In genomic region chr6:148885920-148886845, GRCh38 we compare ENCODE assay signal across 15 cellular contexts.
A peak's percentile ranks its signal among the peaks of the same experiment; 100 is the strongest.
DNase-seq lines count a peak whose midpoint lies in the region; ATAC-seq and TF ChIP-seq lines count a peak whose summit lies in the region.
"Had no signal": no experiment of that assay in that cellular context is flagged by ENCODE, and none has a peak within 500 bp of the region (broad histone marks: within the 10 kb centered on the region; RNA-seq: fewer than 3 reads in every experiment).

No MANE protein-coding gene starts in this region.

- H3K27ac ChIP-seq in SK-N-SH (ENCODE audit: low read depth in 2 of 2, low read length in 1 of 2) = peak overlapping the region; percentile 72 to 87
- H3K27ac ChIP-seq in epithelial cell of prostate = peak overlapping the region; percentile 85
- peak overlapping the region; percentile 45 for H3K27ac ChIP-seq in smooth muscle cell (ENCODE audit: low read depth)
- H3K27ac ChIP-seq: colonic mucosa, SJCRH30 had no signal

- TF ChIP-seq CTCF in SK-N-SH (IDR thresholded peaks at IDR 0.05) (no peak), smooth muscle cell (IDR thresholded peaks at IDR 0.05; ENCODE audit: borderline replicate concordance, insufficient read depth, poor library complexity, severe bottlenecking) (no peak), type B pancreatic cell (conservative IDR thresholded peaks at IDR 0.05) (no peak)

- no peak for TF ChIP-seq RAD21 in SK-N-SH (IDR thresholded peaks at IDR 0.05; ENCODE audit: low read length)

- H3F3A ChIP-seq in SK-N-SH (replicated peaks; ENCODE audit: insufficient read depth) = peaks cover 23% of the 10 kb centered on the region
- H3F3A ChIP-seq in smooth muscle cell (ENCODE audit: low read depth) = peaks cover 7% of the 10 kb centered on the region

- POLR2A ChIA-PET in SK-N-SH (lab: Yijun Ruan, JAX) = no interaction called here

- no peaks in the 10 kb centered on the region for H3K9me3 ChIP-seq in HAP-1
- H3K9me3 ChIP-seq in SK-N-SH = no peaks in the 10 kb centered on the region
- no peaks in the 10 kb centered on the region for H3K9me3 ChIP-seq in smooth muscle cell (replicated peaks; ENCODE audit: low read depth)
- H3K9me3 ChIP-seq: colonic mucosa, SJCRH30 had no signal

- DNase-seq in HAP-1 (ENCODE audit: low spot score in 2 of 2) (peak; percentile 40 to 98), SK-N-SH (no peak), epithelial cell of prostate (ENCODE audit: low read depth, low spot score) (peak; percentile 49), smooth muscle cell (lab: John Stamatoyannopoulos, UW; ENCODE audit: unreplicated experiment) (no peak), type B pancreatic cell (ENCODE audit: extremely low spot score, unreplicated experiment) (no peak)
- no peak for DNase-seq in activated effector memory CD4-positive, alpha-beta T cell treated with Interleukin-2 at 50 U/mL for 16 hours
- DNase-seq in activated naive CD8-positive, alpha-beta T cell treated with anti-CD3 and anti-CD28 coated beads for 36 hours = no peak
- DNase-seq in activated naive CD8-positive, alpha-beta T cell treated with anti-CD3 and anti-CD28 coated beads, Interleukin-2, amount 50 U/mL, for 24 hours = no peak
- DNase-seq: activated CD4-positive, alpha-beta T cell treated with anti-CD3 and anti-CD28 coated beads, Interleukin-2, amount 50 U/mL, for 1 hour; activated T-cell treated with anti-CD3 and anti-CD28 coated beads, Interleukin-2, amount 50 U/mL, for 24 hours; colonic mucosa; SJCRH30; stimulated activated CD4-positive, alpha-beta T cell treated with anti-CD3 and anti-CD28 coated beads, Interleukin-1b, Interleukin-23, amount 100 ng/mL, for 48 hours; T1000 had no signal

- no peaks in the 10 kb centered on the region for H3K27me3 Mint-ChIP-seq in type B pancreatic cell
- H3K27me3 Mint-ChIP-seq in activated naive CD8-positive, alpha-beta T cell treated with anti-CD3 and anti-CD28 coated beads for 36 hours = peaks cover 5% of the 10 kb centered on the region
- no peaks in the 10 kb centered on the region for H3K27me3 Mint-ChIP-seq in activated naive CD8-positive, alpha-beta T cell treated with anti-CD3 and anti-CD28 coated beads, Interleukin-2, amount 50 U/mL, for 24 hours
- H3K27me3 Mint-ChIP-seq: activated T-cell treated with anti-CD3 and anti-CD28 coated beads, Interleukin-2, amount 50 U/mL, for 24 hours had no signal

- peak overlapping the region; percentile 18; the same call in 1 of the 2 replicates for H3K9ac ChIP-seq in SK-N-SH
- no peak overlapping the region for H3K9ac ChIP-seq in smooth muscle cell (ENCODE audit: low read depth)

- H3K36me3 ChIP-seq in HAP-1 (replicated peaks) (no peaks in the 10 kb centered on the region), SK-N-SH (replicated peaks in 1 of 2; ENCODE audit: control insufficient read depth in 1 of 2, insufficient read depth in 2 of 2, low read length in 1 of 2) (no peaks in the 10 kb centered on the region), smooth muscle cell (ENCODE audit: low read depth) (no peaks in the 10 kb centered on the region)
- H3K36me3 ChIP-seq: colonic mucosa, SJCRH30 had no signal

- H3K4me2 ChIP-seq in SK-N-SH (peak overlapping the region; percentile 67; the same call in 1 of the 2 replicates), smooth muscle cell (peak overlapping the region; percentile 35)

- H2AFZ ChIP-seq in SK-N-SH (ENCODE audit: low read depth) (peak overlapping the region; percentile 56; the same call in 1 of the 2 replicates), smooth muscle cell (ENCODE audit: low read depth) (no peak overlapping the region)

- in situ Hi-C loops in HAP-1 (cut with MboI; ENCODE audit: low sequenced_read_pairs) = no loop called here

- H3K79me2 ChIP-seq in SK-N-SH (ENCODE audit: insufficient read depth) = no peaks in the 10 kb centered on the region
- peaks cover 31% of the 10 kb centered on the region for H3K79me2 ChIP-seq in smooth muscle cell (ENCODE audit: low read depth)

- no peak overlapping the region for H3K4me3 Mint-ChIP-seq in type B pancreatic cell
- no peak overlapping the region for H3K4me3 Mint-ChIP-seq in activated naive CD8-positive, alpha-beta T cell treated with anti-CD3 and anti-CD28 coated beads for 36 hours
- H3K4me3 Mint-ChIP-seq in activated naive CD8-positive, alpha-beta T cell treated with anti-CD3 and anti-CD28 coated beads, Interleukin-2, amount 50 U/mL, for 24 hours = no peak overlapping the region
- H3K4me3 Mint-ChIP-seq: activated T-cell treated with anti-CD3 and anti-CD28 coated beads, Interleukin-2, amount 50 U/mL, for 24 hours; nephron had no signal

- H3K4me3 ChIP-seq in HAP-1 (no peak overlapping the region), SK-N-SH (ENCODE audit: low read depth in 2 of 2, low read length in 1 of 2) (no peak overlapping the region), smooth muscle cell (no peak overlapping the region)
- H3K4me3 ChIP-seq: colonic mucosa, SJCRH30 had no signal

- no peaks in the 10 kb centered on the region for H3K9me2 ChIP-seq in SK-N-SH

- H4K20me1 ChIP-seq in SK-N-SH (ENCODE audit: insufficient read depth) (no peaks in the 10 kb centered on the region), smooth muscle cell (ENCODE audit: low read depth) (peaks cover 8% of the 10 kb centered on the region)

- no peak for ATAC-seq in activated naive CD8-positive, alpha-beta T cell treated with anti-CD3 and anti-CD28 coated beads, Interleukin-2, amount 50 U/mL, for 24 hours

- no peaks in the 10 kb centered on the region for H3K9me3 Mint-ChIP-seq in type B pancreatic cell
- H3K9me3 Mint-ChIP-seq in activated naive CD8-positive, alpha-beta T cell treated with anti-CD3 and anti-CD28 coated beads for 36 hours = no peaks in the 10 kb centered on the region
- H3K9me3 Mint-ChIP-seq in activated naive CD8-positive, alpha-beta T cell treated with anti-CD3 and anti-CD28 coated beads, Interleukin-2, amount 50 U/mL, for 24 hours = no peaks in the 10 kb centered on the region
- H3K9me3 Mint-ChIP-seq: activated T-cell treated with anti-CD3 and anti-CD28 coated beads, Interleukin-2, amount 50 U/mL, for 24 hours; nephron had no signal

- no peak for TF ChIP-seq EP300 in SK-N-SH (IDR thresholded peaks at IDR 0.05; ENCODE audit: borderline replicate concordance in 1 of 2, low read depth in 1 of 2, low read length in 1 of 2)

- CTCF ChIA-PET in SK-N-SH (lab: Yijun Ruan, JAX) = no interaction called here

- peaks cover 20% of the 10 kb centered on the region for H3K4me1 Mint-ChIP-seq in type B pancreatic cell (ENCODE audit: unreplicated experiment)
- H3K4me1 Mint-ChIP-seq in activated naive CD8-positive, alpha-beta T cell treated with anti-CD3 and anti-CD28 coated beads for 36 hours = peaks cover 1% of the 10 kb centered on the region
- H3K4me1 Mint-ChIP-seq in activated naive CD8-positive, alpha-beta T cell treated with anti-CD3 and anti-CD28 coated beads, Interleukin-2, amount 50 U/mL, for 24 hours = peaks cover 7% of the 10 kb centered on the region

- peaks cover 5% of the 10 kb centered on the region for H3K36me3 Mint-ChIP-seq in type B pancreatic cell
- no peaks in the 10 kb centered on the region for H3K36me3 Mint-ChIP-seq in activated naive CD8-positive, alpha-beta T cell treated with anti-CD3 and anti-CD28 coated beads for 36 hours
- no peaks in the 10 kb centered on the region for H3K36me3 Mint-ChIP-seq in activated naive CD8-positive, alpha-beta T cell treated with anti-CD3 and anti-CD28 coated beads, Interleukin-2, amount 50 U/mL, for 24 hours (ENCODE audit: low read depth)

- no peak overlapping the region for H3K27ac Mint-ChIP-seq in type B pancreatic cell
- H3K27ac Mint-ChIP-seq in activated naive CD8-positive, alpha-beta T cell treated with anti-CD3 and anti-CD28 coated beads for 36 hours = no peak overlapping the region
- H3K27ac Mint-ChIP-seq in activated naive CD8-positive, alpha-beta T cell treated with anti-CD3 and anti-CD28 coated beads, Interleukin-2, amount 50 U/mL, for 24 hours = no peak overlapping the region
- H3K27ac Mint-ChIP-seq: activated T-cell treated with anti-CD3 and anti-CD28 coated beads, Interleukin-2, amount 50 U/mL, for 24 hours; nephron had no signal

- 31% methylated on average over 7 of the region's 7 CpGs for WGBS in SK-N-SH (ENCODE audit: low lambda C conversion rate)
- WGBS in smooth muscle cell (ENCODE audit: low lambda C conversion rate) = 71% methylated on average over 7 of the region's 7 CpGs

- H3K4me1 ChIP-seq in HAP-1 (peaks cover 28% of the 10 kb centered on the region), SK-N-SH (ENCODE audit: control insufficient read depth in 1 of 2, insufficient read depth in 2 of 2, low read depth in 1 of 2, low read length in 1 of 2) (peaks cover 2 to 26% of the 10 kb centered on the region in 2 experiments), smooth muscle cell (ENCODE audit: low read depth) (peaks cover 38% of the 10 kb centered on the region)
- H3K4me1 ChIP-seq: colonic mucosa had no signal

- H3K27me3 ChIP-seq in HAP-1 (ENCODE audit: low read depth) (peaks cover 4% of the 10 kb centered on the region; the same call in 1 of the 2 replicates), SK-N-SH (ENCODE audit: insufficient read depth) (no peaks in the 10 kb centered on the region), smooth muscle cell (ENCODE audit: low read depth) (no peaks in the 10 kb centered on the region)
- H3K27me3 ChIP-seq: colonic mucosa, SJCRH30 had no signal

TF ChIP-seq in SK-N-SH, 30 proteins besides CTCF, POLR2A, EP300 and RAD21:
- TF ChIP-seq POLR2AphosphoS5 (IDR thresholded peaks at IDR 0.05; ENCODE audit: low read depth, low read length) (no peak), GABPA (IDR thresholded peaks at IDR 0.05; ENCODE audit: low read depth) (no peak), YY1 (IDR thresholded peaks at IDR 0.05; ENCODE audit: low read depth) (no peak), MXI1 (IDR thresholded peaks at IDR 0.05; ENCODE audit: low read depth, low read length) (no peak), ELF1 (IDR thresholded peaks at IDR 0.05) (no peak), RXRA (IDR thresholded peaks at IDR 0.05; ENCODE audit: borderline replicate concordance, low read depth) (no peak)
TF ChIP-seq in SK-N-SH: peak in this region for 0.

Comparison
In these comparisons a context has a peak if more than half of its experiments do, and no peak if none do; other contexts are left out.
1. DNase-seq: peak in HAP-1 (2 of 2) and epithelial cell of prostate (single experiment); none in SK-N-SH (single experiment), smooth muscle cell (single experiment), type B pancreatic cell (single experiment), activated effector memory CD4-positive, alpha-beta T cell treated with Interleukin-2 at 50 U/mL for 16 hours (single experiment), activated naive CD8-positive, alpha-beta T cell treated with anti-CD3 and anti-CD28 coated beads for 36 hours (single experiment) and activated naive CD8-positive, alpha-beta T cell treated with anti-CD3 and anti-CD28 coated beads, Interleukin-2, amount 50 U/mL, for 24 hours (single experiment).
2. Peak in every context shown above with its lines, with median percentiles within 50 percentile points of each other: H3K27ac ChIP-seq.